ENCODE assay signal across 9 cellular contexts in the genomic region with DNA sequence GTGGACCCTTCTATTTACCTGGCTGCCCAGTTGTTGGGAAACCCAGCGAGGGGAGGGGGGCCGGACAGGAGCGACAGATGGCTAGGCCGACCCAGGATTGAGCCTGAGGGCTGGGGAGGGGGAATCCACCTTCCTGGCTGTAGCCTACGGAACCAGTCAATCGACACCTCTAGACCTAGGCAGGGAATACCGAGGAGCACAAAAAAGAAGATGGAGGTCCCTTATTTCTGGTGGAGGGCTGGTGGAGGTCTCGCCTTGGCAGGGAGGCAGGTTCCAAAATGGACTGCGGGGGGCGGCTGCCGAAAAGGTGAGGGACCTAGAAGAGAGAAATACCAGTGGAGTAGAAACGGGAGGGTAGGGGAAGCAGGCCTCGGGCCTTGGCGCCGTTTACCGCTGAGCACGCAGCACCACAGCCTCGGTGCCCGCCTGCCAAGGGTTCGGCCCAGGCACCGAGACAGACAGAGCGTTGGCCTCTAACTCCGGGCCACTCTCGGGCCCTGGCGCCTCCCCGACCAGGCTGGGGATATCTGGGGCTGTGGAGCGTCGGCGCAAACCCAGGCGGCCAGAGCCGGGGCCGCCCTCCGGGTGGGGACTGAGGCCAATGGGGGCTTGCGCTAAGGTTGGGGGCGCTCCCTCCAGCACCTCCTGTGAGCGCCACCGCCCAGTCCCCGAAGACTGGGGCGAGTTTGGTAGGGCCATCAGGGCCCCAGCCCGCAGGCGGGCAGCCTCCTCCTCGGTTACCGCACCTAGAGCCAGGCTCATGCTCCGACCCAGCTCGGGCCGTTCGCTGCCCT. TPM values are rescaled to one million over a fixed set of nuclear protein-coding genes. Genes with fewer than 3 reads are reported as not detected.
A peak's percentile ranks its signal among the peaks of the same experiment; 100 is the strongest.
DNase-seq lines count a peak whose midpoint lies in the region; ATAC-seq and TF ChIP-seq lines count a peak whose summit lies in the region.
"Had no signal": no experiment of that assay in that cellular context is flagged by ENCODE, and none has a peak within 500 bp of the region (broad histone marks: within the 10 kb centered on the region; RNA-seq: fewer than 3 reads in every experiment).

No MANE protein-coding gene starts in this region.

- ATAC-seq in Panc1 (peak; percentile 0; the same call in 1 of the 2 replicates), GM18502 (IDR thresholded peaks at IDR 0.05; ENCODE audit: poor library complexity, unreplicated experiment) (no peak), GM21529 (IDR thresholded peaks at IDR 0.05; ENCODE audit: unreplicated experiment) (no peak)

- H2AFZ ChIP-seq in trophoblast cell (ENCODE audit: insufficient read depth, low read length, poor library complexity), result no peak overlapping the region

- peaks cover 3 to 9% (median 4%) of the 10 kb centered on the region in 3 donors for H3K4me1 Mint-ChIP-seq in CD8-positive, alpha-beta memory T cell

- no peak overlapping the region for H2AK5ac ChIP-seq in trophoblast cell (ENCODE audit: low read length)

- no peak for DNase-seq in CD8-positive, alpha-beta memory T cell
- DNase-seq in Panc1 (ENCODE audit: low read depth, low spot score) (no peak), trophoblast cell (no peak), NK-92 (lab: John Stamatoyannopoulos, UW; ENCODE audit: unreplicated experiment) (no peak), brain microvascular endothelial cell (no peak)

- TF ChIP-seq CTCF in Panc1 (IDR thresholded peaks at IDR 0.05), result no peak
- TF ChIP-seq CTCF in brain microvascular endothelial cell (IDR thresholded peaks at IDR 0.05; ENCODE audit: low read depth, low read length, missing control alignments), result no peak

- H3K14ac ChIP-seq in trophoblast cell (ENCODE audit: low read length), result no peak overlapping the region

- POLR2A ChIA-PET in CD8-positive, alpha-beta memory T cell (lab: Charles Lee), result no interaction called here
- POLR2A ChIA-PET in Panc1 (lab: Charles Lee), result no interaction called here

- no peak overlapping the region for H3K4me3 ChIP-seq in CD8-positive, alpha-beta memory T cell (ENCODE audit: low read length)
- no peak overlapping the region for H3K4me3 ChIP-seq in Panc1 (ENCODE audit: low read depth in 2 of 2, low read length in 2 of 2)
- peak overlapping the region; percentile 38 to 43 for H3K4me3 ChIP-seq in esophagus (ENCODE audit: low read depth in 1 of 2, low read length in 2 of 2)
- no peak overlapping the region for H3K4me3 ChIP-seq in trophoblast cell (ENCODE audit: low read depth, low read length)
- H3K4me3 ChIP-seq in brain microvascular endothelial cell (ENCODE audit: low read depth, low read length), result no peak overlapping the region

- BruUV-seq in Panc1 (replicated peaks; lab: Mats Ljungman, UMichigan), result no TSS peak

- H3K27ac Mint-ChIP-seq in CD8-positive, alpha-beta memory T cell, result no peak overlapping the region

- H3K9me3 Mint-ChIP-seq in CD8-positive, alpha-beta memory T cell, result no peaks in the 10 kb centered on the region

- H4K8ac ChIP-seq in trophoblast cell (ENCODE audit: low read depth, low read length), result no peak overlapping the region

- H2BK120ac ChIP-seq in trophoblast cell (ENCODE audit: insufficient read depth, low read length, poor library complexity), result no peak overlapping the region

- no peak overlapping the region for H2BK5ac ChIP-seq in trophoblast cell (ENCODE audit: low read depth, low read length, poor library complexity)

- peaks cover 6% of the 10 kb centered on the region for H3K79me1 ChIP-seq in trophoblast cell (ENCODE audit: low read length)

- no peak overlapping the region for H2BK12ac ChIP-seq in trophoblast cell (ENCODE audit: low read length)

- no peak overlapping the region for H3K18ac ChIP-seq in trophoblast cell (ENCODE audit: low read length)

- no peaks in the 10 kb centered on the region for H3K36me3 Mint-ChIP-seq in CD8-positive, alpha-beta memory T cell

- peaks cover 26% of the 10 kb centered on the region for H3K27me3 ChIP-seq in CD8-positive, alpha-beta memory T cell (ENCODE audit: insufficient read depth, low read length, poor library complexity, severe bottlenecking)
- H3K27me3 ChIP-seq in Panc1 (ENCODE audit: control insufficient read depth, insufficient read depth, low read length) (no peaks in the 10 kb centered on the region), esophagus (ENCODE audit: control insufficient read depth in 1 of 2, insufficient read depth in 2 of 2, low read length in 2 of 2) (peaks cover 2 to 11% of the 10 kb centered on the region in 2 donors), trophoblast cell (ENCODE audit: insufficient read depth, low read length) (peaks cover 44% of the 10 kb centered on the region), brain microvascular endothelial cell (replicated peaks) (peaks cover 48% of the 10 kb centered on the region)

- H3K27ac ChIP-seq in CD8-positive, alpha-beta memory T cell (ENCODE audit: low read depth, low read length), result no peak overlapping the region
- no peak overlapping the region for H3K27ac ChIP-seq in Panc1 (ENCODE audit: low read length)
- H3K27ac ChIP-seq in esophagus (ENCODE audit: low read depth in 2 of 2, low read length in 1 of 2), result no peak overlapping the region
- no peak overlapping the region for H3K27ac ChIP-seq in trophoblast cell (ENCODE audit: low read depth, low read length)
- H3K27ac ChIP-seq in brain microvascular endothelial cell, result no peak overlapping the region

- peak overlapping the region in 6 of 7 donors; percentile 40 to 63 (median 56) for H3K4me3 Mint-ChIP-seq in CD8-positive, alpha-beta memory T cell

- no peak overlapping the region for H4K91ac ChIP-seq in trophoblast cell (ENCODE audit: low read depth, low read length)

- CTCF ChIA-PET in CD8-positive, alpha-beta memory T cell (lab: Charles Lee), result interaction anchor here (1.3 to 12.2 kb wide), 11 partner anchors 15 to 236 kb away, joined by 4 to 268 read pairs (median 21); a partner anchor contains a TSS
- CTCF ChIA-PET in Panc1 (lab: Charles Lee), result interaction anchor here (0.6 to 2.6 kb wide), 4 partner anchors 27 to 57 kb away, joined by 3 to 16 read pairs (median 3); a partner anchor contains a TSS

- peaks cover 2% of the 10 kb centered on the region for H3K79me2 ChIP-seq in trophoblast cell (ENCODE audit: control insufficient read depth, insufficient read depth, low read length, poor library complexity)

- no peak overlapping the region for H4K12ac ChIP-seq in trophoblast cell (ENCODE audit: low read depth, low read length)

- H3K27me3 Mint-ChIP-seq in CD8-positive, alpha-beta memory T cell, result peaks cover 7 to 39% of the 10 kb centered on the region in 2 donors

- no peak overlapping the region for H3K4ac ChIP-seq in trophoblast cell (ENCODE audit: low read depth, low read length)

- H3K36me3 ChIP-seq in CD8-positive, alpha-beta memory T cell (ENCODE audit: insufficient read depth, low read length), result no peaks in the 10 kb centered on the region
- H3K36me3 ChIP-seq in Panc1 (ENCODE audit: control insufficient read depth, insufficient read depth, low read length) (no peaks in the 10 kb centered on the region), esophagus (ENCODE audit: control insufficient read depth in 2 of 2, insufficient read depth in 2 of 2, low read length in 1 of 2) (peaks cover 0 to 5% of the 10 kb centered on the region in 2 donors), trophoblast cell (ENCODE audit: control insufficient read depth in 1 of 2, insufficient read depth in 2 of 2, low read length in 2 of 2) (no peaks in the 10 kb centered on the region), brain microvascular endothelial cell (replicated peaks) (no peaks in the 10 kb centered on the region)

- no peak overlapping the region for H3K9ac ChIP-seq in trophoblast cell (ENCODE audit: low read length)

- peaks cover 6% of the 10 kb centered on the region for H3K4me1 ChIP-seq in CD8-positive, alpha-beta memory T cell (ENCODE audit: insufficient read depth, low read length)
- H3K4me1 ChIP-seq in Panc1 (ENCODE audit: control insufficient read depth, insufficient read depth, low read length) (0 out of 2 replicates have a peak, but pooled peaks cover 7% of the 10 kb centered on the region), esophagus (ENCODE audit: control insufficient read depth in 2 of 2, insufficient read depth in 2 of 2, low read length in 1 of 2) (peaks cover 13 to 21% of the 10 kb centered on the region in 2 donors), trophoblast cell (ENCODE audit: control insufficient read depth in 1 of 2, insufficient read depth in 2 of 2, low read length in 2 of 2) (peaks cover 30 to 38% of the 10 kb centered on the region in 2 experiments)

- intact Hi-C loops in Panc1 (cut with micrococcal nuclease; ENCODE audit: unreplicated experiment), result no loop called here

- 44 to 47% methylated on average over 43 to 47 of the region's 47 CpGs for WGBS in esophagus, 2 donors
- WGBS in trophoblast cell (ENCODE audit: extremely low coverage, insufficient coverage, insufficient read length), result no CpG with 5 or more reads among the region's 47 CpGs

- H3K23ac ChIP-seq in trophoblast cell (ENCODE audit: low read length), result no peak overlapping the region

- in situ Hi-C loops in Panc1 (cut with HindIII; ENCODE audit: low pct_unique_long_range_greater_than_20kb, low sequenced_read_pairs), result no loop called here
- in situ Hi-C loops in brain microvascular endothelial cell (cut with HindIII; ENCODE audit: low pct_ligation_motif_present, low sequenced_read_pairs), result no loop called here

- peak overlapping the region; percentile 54 for H3K4me2 ChIP-seq in trophoblast cell (ENCODE audit: low read length)

- H3K9me3 ChIP-seq in CD8-positive, alpha-beta memory T cell (ENCODE audit: low read length), result no peaks in the 10 kb centered on the region
- no peaks in the 10 kb centered on the region for H3K9me3 ChIP-seq in Panc1 (ENCODE audit: control insufficient read depth, insufficient read depth, low read depth, low read length)
- no peaks in the 10 kb centered on the region for H3K9me3 ChIP-seq in esophagus (ENCODE audit: control insufficient read depth in 2 of 2, insufficient read depth in 1 of 2, low read depth in 1 of 2, low read length in 1 of 2)
- H3K9me3 ChIP-seq in trophoblast cell (ENCODE audit: insufficient read depth, low read depth, low read length), result peaks cover 2% of the 10 kb centered on the region

RNA-seq across cellular contexts. Expression of a gene that starts 1.6 kb away (rescaled TPM):
- not detected for total RNA-seq in CD8-positive, alpha-beta memory T cell
- polyA plus RNA-seq in CD8-positive, alpha-beta memory T cell, result not detected
- 0.72 TPM for total RNA-seq in Panc1 (2021; ENCODE audit: unreplicated experiment)
- 0.19 TPM for polyA plus RNA-seq in Panc1 (2012; ENCODE audit: insufficient read length)
- polyA plus RNA-seq in esophagus, result not detected
- polyA plus RNA-seq in trophoblast cell (2013), result 0.15 and 0.21 TPM in 2 replicates
- total RNA-seq: mesenteric fat pad had no signal

RNA-seq across cellular contexts. Expression of a gene that starts 26.5 kb away (rescaled TPM):
- 10 to 100 TPM; 57.3 to 57.7 TPM for total RNA-seq in CD8-positive, alpha-beta memory T cell
- polyA plus RNA-seq in CD8-positive, alpha-beta memory T cell, result 34.8 TPM
- total RNA-seq in Panc1 (2021; ENCODE audit: unreplicated experiment), result 1.7 TPM
- 0.90 TPM for polyA plus RNA-seq in Panc1 (2012; ENCODE audit: insufficient read length)
- polyA plus RNA-seq in esophagus, result 1 to 10 TPM; 5.3 to 7.3 TPM
- polyA plus RNA-seq in trophoblast cell (2013), result 1.1 and 1.5 TPM in 2 replicates

RNA-seq across cellular contexts. Expression of a gene that starts 42.2 kb away (rescaled TPM):
- 10 to 100 TPM; 13.5 to 15.3 TPM for total RNA-seq in CD8-positive, alpha-beta memory T cell
- 2.7 TPM for polyA plus RNA-seq in CD8-positive, alpha-beta memory T cell
- total RNA-seq in Panc1 (2021; ENCODE audit: unreplicated experiment), result 10.4 TPM
- 6.7 TPM for polyA plus RNA-seq in Panc1 (2012; ENCODE audit: insufficient read length)
- polyA plus RNA-seq in esophagus, result 1 to 10 TPM; 6.4 to 7.0 TPM
- polyA plus RNA-seq in trophoblast cell (2013), result 35.8 and 37.5 TPM in 2 replicates

RNA-seq across cellular contexts. Expression of a gene that starts 42.4 kb away (rescaled TPM):
- total RNA-seq in CD8-positive, alpha-beta memory T cell, result 1 to 10 TPM; 1.7 to 1.9 TPM
- polyA plus RNA-seq in CD8-positive, alpha-beta memory T cell, result 2.8 TPM
- total RNA-seq in Panc1 (2021; ENCODE audit: unreplicated experiment), result 6.3 TPM
- 2.8 TPM for polyA plus RNA-seq in Panc1 (2012; ENCODE audit: insufficient read length)
- polyA plus RNA-seq in esophagus, result 10 to 100 TPM; 14.7 to 16.6 TPM
- polyA plus RNA-seq in trophoblast cell (2013), result 8.4 and 8.5 TPM in 2 replicates

RNA-seq across cellular contexts. Expression of a gene that starts 59.5 kb away (rescaled TPM):
- total RNA-seq in CD8-positive, alpha-beta memory T cell, result under 1 TPM; 0.39 to 0.47 TPM
- polyA plus RNA-seq in CD8-positive, alpha-beta memory T cell, result 0.08 TPM
- 55.9 TPM for total RNA-seq in Panc1 (2021; ENCODE audit: unreplicated experiment)
- 29.9 TPM for polyA plus RNA-seq in Panc1 (2012; ENCODE audit: insufficient read length)
- polyA plus RNA-seq in esophagus, result 10 to 100 TPM; 21.1 to 58.1 TPM
- 0.15 and 0.31 TPM in 2 replicates for polyA plus RNA-seq in trophoblast cell (2013)

Comparison
In these comparisons a context has a peak if more than half of its experiments do, and no peak if none do; other contexts are left out.
1. H3K4me3 ChIP-seq: peak in esophagus (2 of 2); none in CD8-positive, alpha-beta memory T cell (single experiment), Panc1 (0 of 2), trophoblast cell (single experiment) and brain microvascular endothelial cell (single experiment).
2. RNA of a gene that starts 26.5 kb away (total RNA-seq): 57.3 to 57.7 TPM in CD8-positive, alpha-beta memory T cell; 1.7 TPM in Panc1 (single experiment); every median in the first group is over 10 times any median in the second.